16 cellular contexts compared by ENCODE assay signal in genomic region chr4:92551616-92552015, GRCh38.
DNase-seq lines count a peak whose midpoint lies in the region; ATAC-seq and TF ChIP-seq lines count a peak whose summit lies in the region.
"Had no signal": no experiment of that assay in that cellular context is flagged by ENCODE, and none has a peak within 500 bp of the region (broad histone marks: within the 10 kb centered on the region; RNA-seq: fewer than 3 reads in every experiment).

No MANE protein-coding gene starts in this region.

- H2AFZ ChIP-seq in neural progenitor cell (replicated peaks): no peak overlapping the region
- H2AFZ ChIP-seq: GM23248 had no signal

- no peaks in the 10 kb centered on the region for H3K79me2 ChIP-seq in neural progenitor cell (ENCODE audit: low read depth)

- no peaks in the 10 kb centered on the region for H3K4me1 ChIP-seq in neural progenitor cell

- peaks cover 53% of the 10 kb centered on the region for H3K4me1 Mint-ChIP-seq in WTC11
- H3K4me1 Mint-ChIP-seq in neural progenitor cell: no peaks in the 10 kb centered on the region
- no peaks in the 10 kb centered on the region for H3K4me1 Mint-ChIP-seq in activated T-cell treated with anti-CD3 and anti-CD28 coated beads, Interleukin-2, amount 50 U/mL, for 4 hours (ENCODE audit: low read depth)
- H3K4me1 Mint-ChIP-seq: CD4-positive, CD25-positive, alpha-beta regulatory T cell had no signal

- no peaks in the 10 kb centered on the region for H3K27me3 Mint-ChIP-seq in WTC11 (ENCODE audit: low read depth)
- H3K27me3 Mint-ChIP-seq in neural progenitor cell (ENCODE audit: insufficient read depth, low read depth): peaks cover 2% of the 10 kb centered on the region
- H3K27me3 Mint-ChIP-seq in activated T-cell treated with anti-CD3 and anti-CD28 coated beads, Interleukin-2, amount 50 U/mL, for 4 hours (ENCODE audit: low read depth): no peaks in the 10 kb centered on the region
- H3K27me3 Mint-ChIP-seq: CD4-positive, CD25-positive, alpha-beta regulatory T cell had no signal

- H3K9ac ChIP-seq in neural progenitor cell: no peak overlapping the region
- H3K9ac ChIP-seq: GM23248 had no signal

- no peaks in the 10 kb centered on the region for H3K27me3 ChIP-seq in neural progenitor cell

- TF ChIP-seq CTCF in LNCaP clone FGC (IDR thresholded peaks at IDR 0.05; ENCODE audit: control insufficient read depth, extremely low read depth, insufficient read depth) (peak; percentile 35), WTC11 (IDR thresholded peaks at IDR 0.05) (no peak), neural progenitor cell (IDR thresholded peaks at IDR 0.05) (peak; percentile 7)

- H3K27ac Mint-ChIP-seq in WTC11 (peak overlapping the region; percentile 35; the same call in 1 of the 2 replicates), neural progenitor cell (no peak overlapping the region)
- H3K27ac Mint-ChIP-seq: CD4-positive, CD25-positive, alpha-beta regulatory T cell had no signal

- H3K4me2 ChIP-seq in neural progenitor cell: no peak overlapping the region

- no peaks in the 10 kb centered on the region for H3K36me3 ChIP-seq in neural progenitor cell

- no peaks in the 10 kb centered on the region for H4K20me1 ChIP-seq in neural progenitor cell (ENCODE audit: low read depth)

- H3K4me3 Mint-ChIP-seq in WTC11: no peak overlapping the region
- no peak overlapping the region for H3K4me3 Mint-ChIP-seq in neural progenitor cell
- no peak overlapping the region for H3K4me3 Mint-ChIP-seq in activated T-cell treated with anti-CD3 and anti-CD28 coated beads, Interleukin-2, amount 50 U/mL, for 4 hours
- H3K4me3 Mint-ChIP-seq: CD4-positive, CD25-positive, alpha-beta regulatory T cell had no signal

- DNase-seq in COLO829 (ENCODE audit: low spot score) (peak; percentile 21), LNCaP clone FGC (ENCODE audit: low read depth) (no peak), WTC11 (ENCODE audit: low spot score) (no peak), neural progenitor cell (ENCODE audit: low spot score) (no peak)
- DNase-seq in activated T-cell treated with anti-CD3 and anti-CD28 coated beads, Interleukin-2, amount 50 U/mL, for 4 hours: no peak
- no peak for DNase-seq in stimulated activated CD4-positive, alpha-beta T cell treated with anti-CD3 and anti-CD28 coated beads, Interleukin-15, amount 100 ng/mL, for 24 hours
- DNase-seq: AML-193; CD4-positive, CD25-positive, alpha-beta regulatory T cell; DMS79 treated with DMSO at 0.1 percent for 48 hours; GM23248; Karpas-422; NCI-H187; NCI-H446; NK-92 treated with Interleukin-12 subunit alpha and Interleukin-12 subunit beta, amount 100 ng/mL, for 24 hours had no signal

- no peak overlapping the region for H3K4me3 ChIP-seq in LNCaP clone FGC (ENCODE audit: low read depth, low read length)
- no peak overlapping the region for H3K4me3 ChIP-seq in neural progenitor cell
- H3K4me3 ChIP-seq: GM23248 had no signal

- H3K9me3 ChIP-seq in neural progenitor cell (ENCODE audit: low read depth): no peaks in the 10 kb centered on the region

- no peaks in the 10 kb centered on the region for H3F3A ChIP-seq in neural progenitor cell (ENCODE audit: low read depth)

- POLR2A ChIA-PET in WTC11 (lab: Charles Lee): no interaction called here

- H3K9me3 Mint-ChIP-seq in WTC11: no peaks in the 10 kb centered on the region
- H3K9me3 Mint-ChIP-seq in neural progenitor cell: no peaks in the 10 kb centered on the region
- peaks cover 14% of the 10 kb centered on the region for H3K9me3 Mint-ChIP-seq in activated T-cell treated with anti-CD3 and anti-CD28 coated beads, Interleukin-2, amount 50 U/mL, for 4 hours

- CTCF ChIA-PET in WTC11 (lab: Charles Lee): interaction anchor here (0.6 kb wide), 1 partner anchor 8 kb away, joined by 3 read pairs; no protein-coding TSS in a partner anchor

- H3K27ac ChIP-seq in neural progenitor cell: no peak overlapping the region
- H3K27ac ChIP-seq: GM23248, RWPE1 had no signal

- no peaks in the 10 kb centered on the region for H3K36me3 Mint-ChIP-seq in WTC11
- no peaks in the 10 kb centered on the region for H3K36me3 Mint-ChIP-seq in neural progenitor cell
- H3K36me3 Mint-ChIP-seq in activated T-cell treated with anti-CD3 and anti-CD28 coated beads, Interleukin-2, amount 50 U/mL, for 4 hours (ENCODE audit: insufficient read depth): no peaks in the 10 kb centered on the region
- H3K36me3 Mint-ChIP-seq: CD4-positive, CD25-positive, alpha-beta regulatory T cell had no signal

- ATAC-seq in WTC11: no peak
- no peak for ATAC-seq in HG02852 (IDR thresholded peaks at IDR 0.05; ENCODE audit: unreplicated experiment)
- no peak for ATAC-seq in activated T-cell treated with anti-CD3 and anti-CD28 coated beads, Interleukin-2, amount 50 U/mL, for 4 hours

TF ChIP-seq in WTC11, 78 proteins besides CTCF, POLR2A, EP300 and RAD21:
- no peak for TF ChIP-seq NR1H2 (CRISPR knock-in tag; IDR thresholded peaks at IDR 0.05)
- TF ChIP-seq PREB (CRISPR knock-in tag; IDR thresholded peaks at IDR 0.05; ENCODE audit: borderline replicate concordance): no peak
- TF ChIP-seq SP1 (CRISPR knock-in tag; conservative IDR thresholded peaks at IDR 0.05): no peak
- no peak for TF ChIP-seq ZNF423 (CRISPR knock-in tag; IDR thresholded peaks at IDR 0.05)
- TF ChIP-seq FOXJ3 (CRISPR knock-in tag; IDR thresholded peaks at IDR 0.05; ENCODE audit: borderline replicate concordance): no peak
- TF ChIP-seq SMAD4 (CRISPR knock-in tag; IDR thresholded peaks at IDR 0.05): no peak
- no peak for TF ChIP-seq NFYB (CRISPR knock-in tag; conservative IDR thresholded peaks at IDR 0.05; ENCODE audit: low read depth)
- TF ChIP-seq CBFB (CRISPR knock-in tag; IDR thresholded peaks at IDR 0.05; ENCODE audit: low read depth): no peak
- no peak for TF ChIP-seq ZNF281 (CRISPR knock-in tag; IDR thresholded peaks at IDR 0.05)
- no peak for TF ChIP-seq FOXP1 (CRISPR knock-in tag; IDR thresholded peaks at IDR 0.05; ENCODE audit: borderline replicate concordance)
